In the genomic region with DNA sequence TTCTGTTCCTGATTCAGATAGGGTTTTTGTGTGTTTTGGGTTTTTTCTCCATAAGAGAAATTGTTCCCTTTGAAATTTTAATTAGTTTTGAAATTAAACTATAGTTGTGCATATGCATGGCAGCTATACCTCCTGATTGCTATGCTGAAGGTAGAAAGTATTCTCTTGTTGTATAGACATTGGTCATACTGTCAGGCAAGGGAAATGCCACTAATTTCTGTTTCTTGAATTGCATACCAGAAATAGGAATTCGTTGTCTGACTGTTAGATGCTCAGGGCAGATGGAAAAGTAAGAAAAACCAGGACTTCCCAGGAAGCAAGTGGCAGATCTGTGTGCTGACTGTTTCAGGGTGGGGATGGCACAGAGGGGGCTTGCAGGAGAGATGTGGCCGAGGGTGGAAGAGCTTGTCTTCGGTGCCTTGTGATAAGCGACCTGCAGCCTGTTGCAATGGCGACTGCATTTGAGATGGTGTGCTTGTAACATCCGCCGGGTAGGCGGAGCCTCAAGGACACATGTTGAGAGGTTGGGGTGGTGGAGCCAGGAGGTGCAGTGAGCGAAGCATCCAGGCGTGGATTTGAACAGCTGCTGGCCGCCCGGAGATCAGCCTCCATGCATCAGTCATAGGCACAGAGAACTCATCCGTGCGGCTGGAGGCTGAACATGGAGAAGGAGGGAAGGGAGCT, we compare ENCODE assay signal across 1 cellular context.
TF ChIP-seq lines count a peak whose summit lies in the region.

No MANE protein-coding gene starts in this region.

TF ChIP-seq in K562, 482 proteins besides CTCF, POLR2A, EP300 and RAD21 (continued from another document):
- TF ChIP-seq, protein P1, sequence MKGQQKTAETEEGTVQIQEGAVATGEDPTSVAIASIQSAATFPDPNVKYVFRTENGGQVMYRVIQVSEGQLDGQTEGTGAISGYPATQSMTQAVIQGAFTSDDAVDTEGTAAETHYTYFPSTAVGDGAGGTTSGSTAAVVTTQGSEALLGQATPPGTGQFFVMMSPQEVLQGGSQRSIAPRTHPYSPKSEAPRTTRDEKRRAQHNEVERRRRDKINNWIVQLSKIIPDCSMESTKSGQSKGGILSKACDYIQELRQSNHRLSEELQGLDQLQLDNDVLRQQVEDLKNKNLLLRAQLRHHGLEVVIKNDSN (CRISPR knock-in tag; IDR thresholded peaks at IDR 0.05): peak; percentile 40; the same call in 1 of the 2 replicates
- TF ChIP-seq HMGXB4 (CRISPR knock-in tag; IDR thresholded peaks at IDR 0.05) (no peak), AFF1 (IDR thresholded peaks at IDR 0.05; ENCODE audit: low read depth in 1 of 2, partially characterized antibody in 2 of 2) (peak in 1 of 2 experiments; percentile 55), ZNF197 (CRISPR knock-in tag; IDR thresholded peaks at IDR 0.05; ENCODE audit: low read depth) (no peak), ZBTB12 (CRISPR knock-in tag; IDR thresholded peaks at IDR 0.05) (no peak), GTF2A2 (tag; IDR thresholded peaks at IDR 0.05) (no peak), MTA3 (IDR thresholded peaks at IDR 0.05; ENCODE audit: borderline replicate concordance) (peak; percentile 73; the same call in 1 of the 2 replicates), NUFIP1 (IDR thresholded peaks at IDR 0.05; ENCODE audit: partially characterized antibody) (no peak), SFPQ (IDR thresholded peaks at IDR 0.05; ENCODE audit: low read depth, low read length) (no peak), ERF (CRISPR knock-in tag; IDR thresholded peaks at IDR 0.05) (no peak), ZNF24 (IDR thresholded peaks at IDR 0.05) (no peak; the same call in 1 of the 2 replicates), POLR2B (IDR thresholded peaks at IDR 0.05; ENCODE audit: low read depth, partially characterized antibody) (peak; percentile 71), TEAD4 (IDR thresholded peaks at IDR 0.05; ENCODE audit: low read length) (peak; percentile 33; the same call in 1 of the 2 replicates), TEAD4 (CRISPR knock-in tag; IDR thresholded peaks at IDR 0.05; ENCODE audit: borderline replicate concordance) (no peak), SMAD1 (IDR thresholded peaks at IDR 0.05; ENCODE audit: low read depth, low read length, partially characterized antibody) (peak; percentile 65), ZNF134 (CRISPR knock-in tag; conservative IDR thresholded peaks at IDR 0.05) (no peak), LARP7 (IDR thresholded peaks at IDR 0.05) (0 out of 2 replicates have a peak, but pooled peaks have one; percentile 59), NR4A1 (CRISPR knock-in tag; IDR thresholded peaks at IDR 0.05) (0 out of 2 replicates have a peak, but pooled peaks have one; percentile 65), NR4A1 (tag; IDR thresholded peaks at IDR 0.05) (no peak), ZNF583 (CRISPR knock-in tag; IDR thresholded peaks at IDR 0.05) (0 out of 2 replicates have a peak, but pooled peaks have one; percentile 27), YBX1 (IDR thresholded peaks at IDR 0.05) (no peak), HDAC1 (IDR thresholded peaks at IDR 0.05) (peak in 1 of 2 experiments; percentile 91; a peak in 2 of 4 replicates), PYGO2 (tag; IDR thresholded peaks at IDR 0.05) (no peak), RCOR1 (IDR thresholded peaks at IDR 0.05; ENCODE audit: borderline replicate concordance in 1 of 2, low read depth in 2 of 2, low read length in 2 of 2) (peak in 1 of 2 experiments; percentile 88; a peak in 2 of 4 replicates), SUPT5H (IDR thresholded peaks at IDR 0.05) (peak; percentile 71), BRD4 (IDR thresholded peaks at IDR 0.05) (no peak), NFRKB (IDR thresholded peaks at IDR 0.05; ENCODE audit: low read depth) (peak; percentile 97), ZBTB33 (CRISPR knock-in tag; IDR thresholded peaks at IDR 0.05) (peak; percentile 13; the same call in 1 of the 2 replicates), FOXA1 (IDR thresholded peaks at IDR 0.05; ENCODE audit: borderline replicate concordance) (no peak), ELF2 (CRISPR knock-in tag; IDR thresholded peaks at IDR 0.05) (no peak), RUNX1 (IDR thresholded peaks at IDR 0.05; ENCODE audit: low read depth) (0 out of 2 replicates have a peak, but pooled peaks have one; percentile 25), POLR2G (IDR thresholded peaks at IDR 0.05; ENCODE audit: low read depth, low read length) (peak; percentile 76), ARID1B (IDR thresholded peaks at IDR 0.05) (peak; percentile 47; the same call in 1 of the 2 replicates), NFIC (IDR thresholded peaks at IDR 0.05) (0 out of 2 replicates have a peak, but pooled peaks have one; percentile 9), OTX1 (CRISPR knock-in tag; IDR thresholded peaks at IDR 0.05) (0 out of 2 replicates have a peak, but pooled peaks have one; percentile 47), GTF2F1 (IDR thresholded peaks at IDR 0.05; ENCODE audit: low read depth, low read length) (no peak), PKNOX1 (IDR thresholded peaks at IDR 0.05) (peak; percentile 39; the same call in 1 of the 2 replicates)
- TF ChIP-seq, protein P2, sequence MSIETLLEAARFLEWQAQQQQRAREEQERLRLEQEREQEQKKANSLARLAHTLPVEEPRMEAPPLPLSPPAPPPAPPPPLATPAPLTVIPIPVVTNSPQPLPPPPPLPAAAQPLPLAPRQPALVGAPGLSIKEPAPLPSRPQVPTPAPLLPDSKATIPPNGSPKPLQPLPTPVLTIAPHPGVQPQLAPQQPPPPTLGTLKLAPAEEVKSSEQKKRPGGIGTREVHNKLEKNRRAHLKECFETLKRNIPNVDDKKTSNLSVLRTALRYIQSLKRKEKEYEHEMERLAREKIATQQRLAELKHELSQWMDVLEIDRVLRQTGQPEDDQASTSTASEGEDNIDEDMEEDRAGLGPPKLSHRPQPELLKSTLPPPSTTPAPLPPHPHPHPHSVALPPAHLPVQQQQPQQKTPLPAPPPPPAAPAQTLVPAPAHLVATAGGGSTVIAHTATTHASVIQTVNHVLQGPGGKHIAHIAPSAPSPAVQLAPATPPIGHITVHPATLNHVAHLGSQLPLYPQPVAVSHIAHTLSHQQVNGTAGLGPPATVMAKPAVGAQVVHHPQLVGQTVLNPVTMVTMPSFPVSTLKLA (conservative IDR thresholded peaks at IDR 0.05): peak; percentile 61 to 86; a peak in 3 of 4 replicates
- TF ChIP-seq, protein P3, sequence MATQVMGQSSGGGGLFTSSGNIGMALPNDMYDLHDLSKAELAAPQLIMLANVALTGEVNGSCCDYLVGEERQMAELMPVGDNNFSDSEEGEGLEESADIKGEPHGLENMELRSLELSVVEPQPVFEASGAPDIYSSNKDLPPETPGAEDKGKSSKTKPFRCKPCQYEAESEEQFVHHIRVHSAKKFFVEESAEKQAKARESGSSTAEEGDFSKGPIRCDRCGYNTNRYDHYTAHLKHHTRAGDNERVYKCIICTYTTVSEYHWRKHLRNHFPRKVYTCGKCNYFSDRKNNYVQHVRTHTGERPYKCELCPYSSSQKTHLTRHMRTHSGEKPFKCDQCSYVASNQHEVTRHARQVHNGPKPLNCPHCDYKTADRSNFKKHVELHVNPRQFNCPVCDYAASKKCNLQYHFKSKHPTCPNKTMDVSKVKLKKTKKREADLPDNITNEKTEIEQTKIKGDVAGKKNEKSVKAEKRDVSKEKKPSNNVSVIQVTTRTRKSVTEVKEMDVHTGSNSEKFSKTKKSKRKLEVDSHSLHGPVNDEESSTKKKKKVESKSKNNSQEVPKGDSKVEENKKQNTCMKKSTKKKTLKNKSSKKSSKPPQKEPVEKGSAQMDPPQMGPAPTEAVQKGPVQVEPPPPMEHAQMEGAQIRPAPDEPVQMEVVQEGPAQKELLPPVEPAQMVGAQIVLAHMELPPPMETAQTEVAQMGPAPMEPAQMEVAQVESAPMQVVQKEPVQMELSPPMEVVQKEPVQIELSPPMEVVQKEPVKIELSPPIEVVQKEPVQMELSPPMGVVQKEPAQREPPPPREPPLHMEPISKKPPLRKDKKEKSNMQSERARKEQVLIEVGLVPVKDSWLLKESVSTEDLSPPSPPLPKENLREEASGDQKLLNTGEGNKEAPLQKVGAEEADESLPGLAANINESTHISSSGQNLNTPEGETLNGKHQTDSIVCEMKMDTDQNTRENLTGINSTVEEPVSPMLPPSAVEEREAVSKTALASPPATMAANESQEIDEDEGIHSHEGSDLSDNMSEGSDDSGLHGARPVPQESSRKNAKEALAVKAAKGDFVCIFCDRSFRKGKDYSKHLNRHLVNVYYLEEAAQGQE (CRISPR knock-in tag; IDR thresholded peaks at IDR 0.05; ENCODE audit: low read depth): 0 out of 2 replicates have a peak, but pooled peaks have one; percentile 26
